In genomic region chr1:200862713-200863415, GRCh38 we compare ENCODE assay signal across 22 cellular contexts. TPM values are rescaled to one million over a fixed set of nuclear protein-coding genes. Genes with fewer than 3 reads are reported as not detected.
DNase-seq lines count a peak whose midpoint lies in the region; ATAC-seq, FAIRE-seq and TF ChIP-seq lines count a peak whose summit lies in the region.
"Had no signal": no experiment of that assay in that cellular context is flagged by ENCODE, and none has a peak within 500 bp of the region (broad histone marks: within the 10 kb centered on the region; RNA-seq: fewer than 3 reads in every experiment).

No MANE protein-coding gene starts in this region.

- H3K4me2 ChIP-seq in K562 (ENCODE audit: insufficient read depth, low read length) (no peak overlapping the region), mesenchymal stem cell (ENCODE audit: low read length, poor library complexity, severe bottlenecking) (no peak overlapping the region)
- H3K4me2 ChIP-seq: smooth muscle cell had no signal

- H3K9me1 ChIP-seq in K562 (ENCODE audit: control insufficient read depth, insufficient read depth, low read length): no peaks in the 10 kb centered on the region

- H3K79me2 ChIP-seq in K562 (ENCODE audit: control insufficient read depth, insufficient read depth, low read length): no peaks in the 10 kb centered on the region

- H2BK120ac ChIP-seq in mesenchymal stem cell (ENCODE audit: low read depth, low read length): no peak overlapping the region

- no peak for DNase-seq in CD4-positive, alpha-beta T cell
- DNase-seq in GM06990 (ENCODE audit: extremely low read depth, insufficient read length) (peak; percentile 37), NCI-H1694 treated with DMSO at 0.1 percent for 48 hours (lab: John Stamatoyannopoulos, UW) (peak; percentile 84), K562 (ENCODE audit: extremely low read depth in 1 of 4, low spot score in 3 of 4) (no peak), mesenchymal stem cell (no peak), HAP-1 (ENCODE audit: low spot score in 2 of 2) (no peak)
- DNase-seq: activated gamma-delta T cell, BE2C, body of pancreas, dorsolateral prefrontal cortex, glutamatergic neuron, NCI-H2029 treated with DMSO at 0.1 percent for 48 hours, posterior cingulate gyrus, SW 1271, tibial artery had no signal

- POLR2A ChIA-PET in CD4-positive, alpha-beta T cell (lab: Charles Lee): interaction anchor here (0.7 to 1.6 kb wide), 6 partner anchors 12 to 171 kb away, joined by 3 to 7 read pairs (median 4); no protein-coding TSS in a partner anchor
- POLR2A ChIA-PET in K562 (lab: Yijun Ruan, JAX): interaction anchor here (0.8 kb wide), 1 partner anchor 12 kb away, joined by 3 read pairs; no protein-coding TSS in a partner anchor

- TF ChIP-seq RAD21 in K562 (CRISPR knock-in tag; conservative IDR thresholded peaks at IDR 0.05 in 1 of 2, IDR thresholded peaks at IDR 0.05 in 1 of 2): no peak

- peak; percentile 60 for ATAC-seq in CD4-positive, alpha-beta T cell (ENCODE audit: poor library complexity)
- ATAC-seq in K562: no peak
- no peak for ATAC-seq in GM18498 (IDR thresholded peaks at IDR 0.05; ENCODE audit: unreplicated experiment)
- ATAC-seq in GM21526 (IDR thresholded peaks at IDR 0.05; ENCODE audit: low FRiP score, unreplicated experiment): no peak
- ATAC-seq: body of pancreas, HCT116 had no signal

- WGBS in K562 (ENCODE audit: insufficient coverage, low coverage, missing lambda C conversion rate): 15% methylated on average over 9 of the region's 9 CpGs
- 100% methylated on average over 3 of the region's 9 CpGs for WGBS in mesenchymal stem cell

- H3K36me3 ChIP-seq in GM06990 (ENCODE audit: control insufficient read depth, insufficient read depth, low read length) (no peaks in the 10 kb centered on the region), K562 (ENCODE audit: control insufficient read depth, insufficient read depth, low read length) (no peaks in the 10 kb centered on the region), mesenchymal stem cell (ENCODE audit: control insufficient read depth in 1 of 2, insufficient read depth in 2 of 2, low read depth in 1 of 2, low read length in 2 of 2) (peaks cover 4 to 64% of the 10 kb centered on the region in 2 experiments), HAP-1 (replicated peaks) (peaks cover 8% of the 10 kb centered on the region)

- H4K20me1 ChIP-seq in K562 (replicated peaks; ENCODE audit: control insufficient read depth, insufficient read depth, low read length): no peaks in the 10 kb centered on the region

- H4K8ac ChIP-seq in mesenchymal stem cell (ENCODE audit: low read length): no peak overlapping the region

- H3K4me3 ChIP-seq in GM06990 (replicated peaks; ENCODE audit: low read depth, low read length): no peak overlapping the region
- H3K4me3 ChIP-seq in K562: no peak overlapping the region
- H3K4me3 ChIP-seq in mesenchymal stem cell (ENCODE audit: insufficient read depth in 1 of 2, low read depth in 1 of 2, low read length in 2 of 2): no peak overlapping the region
- no peak overlapping the region for H3K4me3 ChIP-seq in HAP-1
- H3K4me3 ChIP-seq: body of pancreas, dorsolateral prefrontal cortex, esophagus muscularis mucosa, smooth muscle cell, tibial artery had no signal

- TF ChIP-seq CTCF in CD4-positive, alpha-beta T cell (IDR thresholded peaks at IDR 0.05): no peak
- no peak for TF ChIP-seq CTCF in GM06990 (IDR thresholded peaks at IDR 0.05; ENCODE audit: insufficient read depth, low read length, poor library complexity, severe bottlenecking)
- TF ChIP-seq CTCF in K562 (IDR thresholded peaks at IDR 0.05 in 2 of 3, conservative IDR thresholded peaks at IDR 0.05 in 1 of 3; ENCODE audit: insufficient read depth in 2 of 3, low read depth in 1 of 3, low read length in 3 of 3): no peak

- H3K18ac ChIP-seq in mesenchymal stem cell (ENCODE audit: low read depth in 1 of 2, low read length in 2 of 2): no peak overlapping the region

- peak overlapping the region; percentile 12 for H3K4me3 Mint-ChIP-seq in CD4-positive, alpha-beta T cell

- H2BK15ac ChIP-seq in mesenchymal stem cell (ENCODE audit: low read depth, poor library complexity, severe bottlenecking): no peak overlapping the region

- H3K23ac ChIP-seq in mesenchymal stem cell (ENCODE audit: low read length in 2 of 2): no peak overlapping the region

- no peak overlapping the region for H2BK5ac ChIP-seq in mesenchymal stem cell (ENCODE audit: low read depth, low read length, poor library complexity, severe bottlenecking)

- H2AK5ac ChIP-seq in mesenchymal stem cell (ENCODE audit: low read length, severe bottlenecking): no peak overlapping the region

- H3K27me3 ChIP-seq in CD4-positive, alpha-beta T cell (ENCODE audit: control insufficient read depth, insufficient read depth, low read length): no peaks in the 10 kb centered on the region
- H3K27me3 ChIP-seq in GM06990 (replicated peaks; ENCODE audit: control insufficient read depth, insufficient read depth, low read length) (no peaks in the 10 kb centered on the region), K562 (ENCODE audit: control insufficient read depth in 2 of 2, insufficient read depth in 2 of 2, low read length in 2 of 2) (peaks cover 7 to 13% of the 10 kb centered on the region in 2 experiments), mesenchymal stem cell (ENCODE audit: control insufficient read depth in 1 of 2, insufficient read depth in 1 of 2, low read length in 2 of 2) (peaks cover 0 to 8% of the 10 kb centered on the region in 2 experiments), HAP-1 (ENCODE audit: low read depth) (no peaks in the 10 kb centered on the region)
- H3K27me3 ChIP-seq: BE2C, body of pancreas, dorsolateral prefrontal cortex, tibial artery had no signal

- no peaks in the 10 kb centered on the region for H3K79me1 ChIP-seq in mesenchymal stem cell (replicated peaks; ENCODE audit: low read length, poor library complexity, severe bottlenecking)

- H3K14ac ChIP-seq in mesenchymal stem cell (ENCODE audit: low read length in 2 of 2): no peak overlapping the region

- no peaks in the 10 kb centered on the region for H3K27me3 Mint-ChIP-seq in CD4-positive, alpha-beta T cell

- intact Hi-C loops in CD4-positive, alpha-beta T cell (cut with DNase I, micrococcal nuclease): no loop called here
- intact Hi-C loops in K562 (cut with micrococcal nuclease): no loop called here

- H2AFZ ChIP-seq in K562 (ENCODE audit: low read depth, low read length) (no peak overlapping the region), mesenchymal stem cell (ENCODE audit: low read depth, low read length) (no peak overlapping the region)

- peaks cover 6% of the 10 kb centered on the region for H3K36me3 Mint-ChIP-seq in CD4-positive, alpha-beta T cell (ENCODE audit: low read depth)

- H3K4me1 ChIP-seq in K562 (replicated peaks in 1 of 2; ENCODE audit: control insufficient read depth in 2 of 2, insufficient read depth in 2 of 2, low read length in 2 of 2) (no peaks in the 10 kb centered on the region), mesenchymal stem cell (ENCODE audit: control insufficient read depth, insufficient read depth, low read depth, low read length) (peaks cover 7% of the 10 kb centered on the region), HAP-1 (no peaks in the 10 kb centered on the region)
- H3K4me1 ChIP-seq: BE2C, body of pancreas had no signal

- no peak overlapping the region for H4K91ac ChIP-seq in mesenchymal stem cell (ENCODE audit: low read length)

- no peak overlapping the region for H3K4ac ChIP-seq in mesenchymal stem cell (ENCODE audit: low read depth in 1 of 2, low read length in 2 of 2)

- no peak for FAIRE-seq in K562 (lab: Jason Lieb, UNC)

- H2BK12ac ChIP-seq in mesenchymal stem cell (ENCODE audit: low read length in 2 of 2): no peak overlapping the region

- peak overlapping the region; percentile 7 for H3K27ac ChIP-seq in CD4-positive, alpha-beta T cell (ENCODE audit: low read depth, low read length)
- no peak overlapping the region for H3K27ac ChIP-seq in K562 (ENCODE audit: extremely low read depth, low read depth, low read length)
- H3K27ac ChIP-seq in mesenchymal stem cell (ENCODE audit: low read length, poor library complexity, severe bottlenecking): no peak overlapping the region
- H3K27ac ChIP-seq: body of pancreas, dorsolateral prefrontal cortex, esophagus muscularis mucosa, tibial artery had no signal

- CTCF ChIA-PET in CD4-positive, alpha-beta T cell (lab: Charles Lee): no interaction called here
- CTCF ChIA-PET in K562 (lab: Yijun Ruan, JAX; ENCODE audit: low intra/inter-chr PET ratio): no interaction called here

- in situ Hi-C loops in K562 (cut with MboI) (no loop called here), HAP-1 (cut with MboI; ENCODE audit: low sequenced_read_pairs) (no loop called here)

- H3K27ac Mint-ChIP-seq in CD4-positive, alpha-beta T cell: peak overlapping the region; percentile 79

- BruUV-seq in K562 (replicated peaks; lab: Mats Ljungman, UMichigan): no TSS peak

- H3K9me3 Mint-ChIP-seq in CD4-positive, alpha-beta T cell: no peaks in the 10 kb centered on the region

- no peak for TF ChIP-seq EP300 in K562 (IDR thresholded peaks at IDR 0.05; ENCODE audit: low read length)

- peaks cover 44% of the 10 kb centered on the region for H3K4me1 Mint-ChIP-seq in CD4-positive, alpha-beta T cell (ENCODE audit: low read depth)

- H3K9ac ChIP-seq in K562 (ENCODE audit: insufficient read depth in 1 of 2, low read depth in 2 of 2, low read length in 2 of 2) (no peak overlapping the region), mesenchymal stem cell (ENCODE audit: low read length) (no peak overlapping the region)

- H3K9me3 ChIP-seq in CD4-positive, alpha-beta T cell (ENCODE audit: control insufficient read depth, low read length): no peaks in the 10 kb centered on the region
- H3K9me3 ChIP-seq in K562 (replicated peaks; ENCODE audit: control insufficient read depth, insufficient read depth, low read depth, low read length) (no peaks in the 10 kb centered on the region), mesenchymal stem cell (ENCODE audit: control insufficient read depth, low read length) (no peaks in the 10 kb centered on the region), HAP-1 (no peaks in the 10 kb centered on the region)
- H3K9me3 ChIP-seq: BE2C, body of pancreas, esophagus muscularis mucosa, tibial artery had no signal

- no peak for TF ChIP-seq POLR2A in K562 (conservative IDR thresholded peaks at IDR 0.05)

RNA-seq across cellular contexts. Expression of gene GPR25, which starts 9.9 kb away (rescaled TPM):
- 1 to 10 TPM; 2.7 to 3.3 TPM for total RNA-seq in CD4-positive, alpha-beta T cell
- total RNA-seq in K562 (2011; cell fraction: chromatin; rRNA removed; ENCODE audit: low replicate concordance): not detected in 2 replicates
- total RNA-seq in K562 (2011; cell fraction: nucleolus; rRNA removed): not detected in 2 replicates
- total RNA-seq in K562 (2011; cell fraction: nucleoplasm; rRNA removed): not detected in 2 replicates
- total RNA-seq in K562 (2014; rRNA removed): not detected in 2 replicates
- not detected in 2 replicates for total RNA-seq in K562 (2014; rRNA removed; fragmentation: Illumina TruSeq; extraction: Trizol)
- total RNA-seq in K562 (2015; rRNA removed; fragmentation: Illumina TruSeq; extraction: Trizol): not detected in 2 replicates
- not detected in 2 replicates for total RNA-seq in K562 (2021)
- polyA plus RNA-seq in K562 (2011; rRNA removed): not detected in 2 replicates
- polyA plus RNA-seq in K562 (2011; cell fraction: cytosol; rRNA removed): not detected in 2 replicates
- not detected in 2 replicates for polyA plus RNA-seq in K562 (2011; cell fraction: nucleus; rRNA removed)
- polyA plus RNA-seq in K562 (2012): not detected in 2 replicates
- polyA plus RNA-seq in K562 (2014; fragmentation: Illumina TruSeq; extraction: Trizol): not detected in 2 replicates
- polyA plus RNA-seq in K562 (2014; fragmentation: Nextera tagmentation; extraction: Ambion mirVana): not detected
- not detected in 2 replicates for polyA plus RNA-seq in K562 (2014; rRNA removed)
- not detected in 2 replicates for polyA minus RNA-seq in K562 (2011; rRNA and poly(A)+ RNA removed)
- polyA minus RNA-seq in K562 (2011; cell fraction: cytosol; rRNA and poly(A)+ RNA removed): not detected in 2 replicates
- polyA minus RNA-seq in K562 (2011; cell fraction: nucleus; rRNA and poly(A)+ RNA removed): not detected in 2 replicates
- not detected for polyA plus RNA-seq in mesenchymal stem cell (2013, experiment 1 of 2)
- polyA plus RNA-seq in mesenchymal stem cell (2013, experiment 2 of 2): not detected
- total RNA-seq: esophagus muscularis mucosa, lower leg skin, RPMI7951, smooth muscle cell had no signal
- polyA plus RNA-seq: smooth muscle cell had no signal

RNA-seq across cellular contexts. Expression of gene INAVA, which starts 31.8 kb away (rescaled TPM):
- total RNA-seq in CD4-positive, alpha-beta T cell: under 1 TPM in 1 of 2 experiments, not detected in 1; 0.22 TPM
- not detected in 2 replicates for total RNA-seq in K562 (2011; cell fraction: chromatin; rRNA removed; ENCODE audit: low replicate concordance)
- total RNA-seq in K562 (2011; cell fraction: nucleolus; rRNA removed): not detected in 2 replicates
- total RNA-seq in K562 (2011; cell fraction: nucleoplasm; rRNA removed): not detected in 2 replicates
- total RNA-seq in K562 (2014; rRNA removed): not detected in 2 replicates
- total RNA-seq in K562 (2014; rRNA removed; fragmentation: Illumina TruSeq; extraction: Trizol): not detected in 2 replicates
- total RNA-seq in K562 (2015; rRNA removed; fragmentation: Illumina TruSeq; extraction: Trizol): not detected in 2 replicates
- 0.09 TPM in 1 of 2 replicates, not detected in the other for total RNA-seq in K562 (2021)
- polyA plus RNA-seq in K562 (2011; rRNA removed): not detected in 2 replicates
- not detected in 2 replicates for polyA plus RNA-seq in K562 (2011; cell fraction: cytosol; rRNA removed)
- not detected in 2 replicates for polyA plus RNA-seq in K562 (2011; cell fraction: nucleus; rRNA removed)
- polyA plus RNA-seq in K562 (2012): not detected in 2 replicates
- not detected in 2 replicates for polyA plus RNA-seq in K562 (2014; fragmentation: Illumina TruSeq; extraction: Trizol)
- not detected for polyA plus RNA-seq in K562 (2014; fragmentation: Nextera tagmentation; extraction: Ambion mirVana)
- polyA plus RNA-seq in K562 (2014; rRNA removed): not detected in 2 replicates
- not detected in 2 replicates for polyA minus RNA-seq in K562 (2011; rRNA and poly(A)+ RNA removed)
- not detected in 2 replicates for polyA minus RNA-seq in K562 (2011; cell fraction: cytosol; rRNA and poly(A)+ RNA removed)
- polyA minus RNA-seq in K562 (2011; cell fraction: nucleus; rRNA and poly(A)+ RNA removed): not detected in 2 replicates
- 0.64 TPM for polyA plus RNA-seq in mesenchymal stem cell (2013, experiment 1 of 2)
- 0.45 TPM for polyA plus RNA-seq in mesenchymal stem cell (2013, experiment 2 of 2)

Comparison
In these comparisons a context has a peak if more than half of its experiments do, and no peak if none do; other contexts are left out.
1. DNase-seq: peak in GM06990 (single experiment) and NCI-H1694 treated with DMSO at 0.1 percent for 48 hours (single experiment); none in CD4-positive, alpha-beta T cell (0 of 10), K562 (0 of 4), mesenchymal stem cell (single experiment) and HAP-1 (0 of 2).